ENCODE assay signal across 29 cellular contexts in the genomic region with DNA sequence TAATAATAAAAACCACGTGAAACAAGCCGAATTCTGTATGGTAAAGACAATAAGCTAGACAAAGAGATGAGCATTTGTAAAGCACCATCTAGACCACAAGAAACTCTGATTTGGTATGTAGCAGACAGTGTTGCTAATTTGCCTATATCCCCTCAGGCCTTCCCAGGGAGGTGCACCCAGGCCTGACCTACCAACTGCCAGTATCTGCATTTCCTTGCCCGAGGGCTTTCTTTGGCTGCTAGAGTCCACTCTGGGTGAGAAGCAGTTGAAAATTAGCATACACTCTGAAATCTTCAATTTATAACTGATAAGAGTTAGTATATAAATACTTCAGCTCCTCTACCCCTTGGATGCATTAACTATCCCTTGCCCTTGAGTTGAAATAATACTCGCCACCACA. TPM values are rescaled to one million over a fixed set of nuclear protein-coding genes. Genes with fewer than 3 reads are reported as not detected.
"Had no signal": no experiment of that assay in that cellular context is flagged by ENCODE, and none has a peak within 500 bp of the region (broad histone marks: within the 10 kb centered on the region; RNA-seq: fewer than 3 reads in every experiment).

No MANE protein-coding gene starts in this region.

- H3K27me3 Mint-ChIP-seq: activated CD4-positive, alpha-beta memory T cell treated with anti-CD3 and anti-CD28 coated beads, Interleukin-2, amount 10 ng/mL, durations not matched to agents 7 days and 5 days; activated CD4-positive, alpha-beta T cell treated with anti-CD3 and anti-CD28 coated beads, Interleukin-2, amount 10 ng/mL, durations not matched to agents 7 days and 5 days; activated naive CD4-positive, alpha-beta T cell treated with anti-CD3 and anti-CD28 coated beads, Interleukin-2, amount 10 ng/mL, durations not matched to agents 7 days and 5 days had no signal

- H3K79me2 ChIP-seq: parathyroid adenoma had no signal

- DNase-seq: activated CD4-positive, alpha-beta memory T cell treated with anti-CD3 and anti-CD28 coated beads, Interleukin-2, amount 10 ng/mL, durations not matched to agents 7 days and 5 days; activated CD4-positive, alpha-beta T cell treated with anti-CD3 and anti-CD28 coated beads for 1 hour; activated CD4-positive, alpha-beta T cell treated with anti-CD3 and anti-CD28 coated beads, Interleukin-2, amount 10 ng/mL, durations not matched to agents 7 days and 5 days; activated CD8-positive, alpha-beta memory T cell treated with anti-CD3 and anti-CD28 coated beads, Interleukin-2, amount 50 U/mL, for 48 hours; activated gamma-delta T cell; activated naive CD4-positive, alpha-beta T cell treated with anti-CD3 and anti-CD28 coated beads, Interleukin-2, amount 10 ng/mL, durations not matched to agents 7 days and 5 days; activated T-cell treated with anti-CD3 and anti-CD28 coated beads, Interleukin-2, amount 50 U/mL, for 24 hours; amniotic stem cell; central memory CD4-positive, alpha-beta T cell; endodermal cell; esophagus squamous epithelium; foreskin melanocyte; kidney; lower lobe of right lung; mesenchymal stem cell; natural killer cell; occipital lobe; psoas muscle; right cardiac atrium; spleen; stimulated activated CD4-positive, alpha-beta T cell treated with anti-CD3 and anti-CD28 coated beads, Interleukin-2, amount 100 ng/mL, for 48 hours; stimulated activated naive CD8-positive, alpha-beta T cell treated with anti-CD3 and anti-CD28 coated beads, Interleukin-15, Interleukin-2, amounts not matched to agents 100 U/mL and 50 U/mL, for 24 hours; T-helper 1 cell; testis; transverse colon had no signal

- H3K9me3 ChIP-seq: esophagus squamous epithelium, lower lobe of right lung, psoas muscle, spleen, testis, transverse colon had no signal

- H3K9ac ChIP-seq: neural progenitor cell, parathyroid adenoma had no signal

- H3K27me3 ChIP-seq: esophagus squamous epithelium, neural progenitor cell, spleen, testis, transverse colon had no signal

- H3K4me3 ChIP-seq: esophagus squamous epithelium, lower lobe of right lung, neural progenitor cell, psoas muscle, spleen, testis, transverse colon had no signal

- H3K4me1 ChIP-seq: esophagus squamous epithelium, lower lobe of right lung, neural progenitor cell, parathyroid adenoma, psoas muscle, spleen, testis, transverse colon had no signal

- H3K36me3 ChIP-seq: esophagus squamous epithelium, lower lobe of right lung, neural progenitor cell, spleen, transverse colon had no signal

- H3K4me1 Mint-ChIP-seq: activated CD4-positive, alpha-beta memory T cell treated with anti-CD3 and anti-CD28 coated beads, Interleukin-2, amount 10 ng/mL, durations not matched to agents 7 days and 5 days; activated CD4-positive, alpha-beta T cell treated with anti-CD3 and anti-CD28 coated beads, Interleukin-2, amount 10 ng/mL, durations not matched to agents 7 days and 5 days; activated naive CD4-positive, alpha-beta T cell treated with anti-CD3 and anti-CD28 coated beads, Interleukin-2, amount 10 ng/mL, durations not matched to agents 7 days and 5 days; natural killer cell; neural progenitor cell had no signal

- ATAC-seq: left lobe of liver; lower lobe of right lung; natural killer cell; psoas muscle; right cardiac atrium; stimulated activated naive CD8-positive, alpha-beta T cell treated with anti-CD3 and anti-CD28 coated beads, Interleukin-15, Interleukin-2, amounts not matched to agents 100 U/mL and 50 U/mL, for 24 hours had no signal

- H2AFZ ChIP-seq: neural progenitor cell, parathyroid adenoma had no signal

- H3K4me2 ChIP-seq: neural progenitor cell had no signal

- H3K27ac ChIP-seq: esophagus squamous epithelium, lower lobe of right lung, neural progenitor cell, parathyroid adenoma, psoas muscle, spleen, testis, transverse colon had no signal

- H3K36me3 Mint-ChIP-seq: activated naive CD4-positive, alpha-beta T cell treated with anti-CD3 and anti-CD28 coated beads, Interleukin-2, amount 10 ng/mL, durations not matched to agents 7 days and 5 days; neural progenitor cell had no signal

- H3K4me3 Mint-ChIP-seq: activated CD4-positive, alpha-beta memory T cell treated with anti-CD3 and anti-CD28 coated beads, Interleukin-2, amount 10 ng/mL, durations not matched to agents 7 days and 5 days; activated CD4-positive, alpha-beta T cell treated with anti-CD3 and anti-CD28 coated beads, Interleukin-2, amount 10 ng/mL, durations not matched to agents 7 days and 5 days; activated naive CD4-positive, alpha-beta T cell treated with anti-CD3 and anti-CD28 coated beads, Interleukin-2, amount 10 ng/mL, durations not matched to agents 7 days and 5 days; activated T-cell treated with anti-CD3 and anti-CD28 coated beads, Interleukin-2, amount 50 U/mL, for 24 hours; endodermal cell; natural killer cell; neural progenitor cell; T-helper 2 cell treated with Interferon-gamma antibody and Interleukin-4, amounts not matched to agents 5 μg/mL and 100 μg/mL, for 36 hours had no signal

- H3K9me3 Mint-ChIP-seq: activated CD4-positive, alpha-beta memory T cell treated with anti-CD3 and anti-CD28 coated beads, Interleukin-2, amount 10 ng/mL, durations not matched to agents 7 days and 5 days; activated CD4-positive, alpha-beta T cell treated with anti-CD3 and anti-CD28 coated beads, Interleukin-2, amount 10 ng/mL, durations not matched to agents 7 days and 5 days; endodermal cell had no signal

- H3K27ac Mint-ChIP-seq: activated CD4-positive, alpha-beta memory T cell treated with anti-CD3 and anti-CD28 coated beads, Interleukin-2, amount 10 ng/mL, durations not matched to agents 7 days and 5 days; activated CD4-positive, alpha-beta T cell treated with anti-CD3 and anti-CD28 coated beads, Interleukin-2, amount 10 ng/mL, durations not matched to agents 7 days and 5 days; activated naive CD4-positive, alpha-beta T cell treated with anti-CD3 and anti-CD28 coated beads, Interleukin-2, amount 10 ng/mL, durations not matched to agents 7 days and 5 days; activated T-cell treated with anti-CD3 and anti-CD28 coated beads, Interleukin-2, amount 50 U/mL, for 24 hours; endodermal cell; natural killer cell; neural progenitor cell; T-helper 2 cell treated with Interferon-gamma antibody and Interleukin-4, amounts not matched to agents 5 μg/mL and 100 μg/mL, for 36 hours had no signal

RNA-seq across cellular contexts. Expression of a gene that starts 37.4 kb away (rescaled TPM):
- total RNA-seq: activated CD4-positive, alpha-beta memory T cell treated with anti-CD3 and anti-CD28 coated beads, Interleukin-2, amount 10 ng/mL, durations not matched to agents 7 days and 5 days; activated CD4-positive, alpha-beta T cell treated with anti-CD3 and anti-CD28 coated beads, Interleukin-2, amount 10 ng/mL, durations not matched to agents 7 days and 5 days; left lobe of liver; lower lobe of right lung; natural killer cell had no signal
